Comparison of ENCODE assay signal across 1 cellular context in the genomic region with DNA sequence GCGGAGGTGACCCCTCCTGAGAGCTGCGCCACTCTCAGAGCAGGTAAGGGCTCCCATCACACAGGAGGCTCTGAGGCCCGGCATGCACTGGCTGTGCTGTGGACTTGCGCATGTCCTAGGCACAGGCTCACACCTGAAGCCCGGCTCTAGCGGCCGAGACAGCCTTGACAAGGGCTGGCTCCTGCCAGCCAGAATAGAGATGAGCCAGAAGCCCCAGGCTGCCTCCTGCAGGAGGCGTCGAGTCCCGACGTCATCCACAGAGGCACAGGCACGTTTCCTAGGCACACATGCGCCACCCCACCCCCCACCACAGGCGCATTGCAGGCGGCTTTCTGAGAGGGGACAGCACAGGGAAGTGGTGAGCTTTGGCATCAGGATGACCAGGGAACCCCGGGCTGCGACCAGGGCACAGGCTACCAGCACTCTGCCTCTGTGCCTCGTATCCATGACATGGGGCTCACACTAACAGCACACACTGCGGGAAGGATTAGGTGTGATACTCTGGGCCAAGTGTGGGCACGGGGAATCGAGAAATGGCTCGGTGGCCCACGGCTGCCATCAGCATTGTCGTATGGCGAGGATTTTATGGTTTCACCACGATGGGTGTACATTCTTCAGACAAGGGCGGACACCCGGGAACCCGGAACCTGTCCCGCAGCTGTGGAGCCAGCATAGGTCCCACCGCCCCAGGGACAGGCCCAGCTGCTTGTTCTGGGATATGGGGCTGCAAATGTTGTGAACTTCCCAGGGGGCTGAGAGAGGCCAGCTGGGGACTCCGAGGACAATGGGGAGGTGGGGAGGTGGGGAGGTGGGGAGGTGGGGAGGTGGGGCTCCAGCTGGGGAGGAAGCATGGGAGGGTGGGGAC.
TF ChIP-seq lines count a peak whose summit lies in the region.

No MANE protein-coding gene starts in this region.

TF ChIP-seq in H1, 55 proteins besides CTCF, POLR2A, EP300 and RAD21:
- TF ChIP-seq MAX (IDR thresholded peaks at IDR 0.05) (peak; percentile 42; the same call in 1 of the 2 replicates), GABPA (IDR thresholded peaks at IDR 0.05; ENCODE audit: borderline replicate concordance, insufficient read depth, low read length) (0 out of 2 replicates have a peak, but pooled peaks have one; percentile 22), ASH2L (IDR thresholded peaks at IDR 0.05; ENCODE audit: low read length) (no peak), CREB1 (IDR thresholded peaks at IDR 0.05) (peak; percentile 70), E2F6 (IDR thresholded peaks at IDR 0.05) (peak; percentile 25; the same call in 1 of the 2 replicates)
